In the genomic region with DNA sequence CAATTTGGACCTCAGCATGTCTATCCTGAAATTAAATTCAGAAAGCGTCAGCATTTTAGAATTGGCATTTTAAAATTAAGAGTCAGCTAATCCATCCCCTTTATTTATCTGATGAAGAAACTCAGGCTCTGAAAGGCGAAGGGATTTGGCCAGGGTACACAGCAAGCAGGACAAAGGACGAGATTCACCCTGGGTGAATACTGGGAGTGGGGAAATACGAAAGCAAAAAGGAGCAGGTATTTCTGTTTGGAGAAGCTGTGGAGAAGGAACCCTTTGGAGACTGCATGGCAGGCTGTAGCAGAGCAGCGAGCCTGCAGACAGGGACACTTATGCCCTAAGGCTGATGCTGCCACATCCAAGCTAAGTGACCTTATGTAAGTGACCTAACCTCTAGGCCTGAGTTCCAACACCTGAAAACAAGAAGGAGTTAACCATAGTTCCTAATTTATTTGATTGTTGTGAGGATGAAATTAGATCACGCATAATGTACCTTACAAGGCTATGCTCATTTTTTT, we compare ENCODE assay signal across 12 cellular contexts.
DNase-seq lines count a peak whose midpoint lies in the region; ATAC-seq, FAIRE-seq and TF ChIP-seq lines count a peak whose summit lies in the region.
"Had no signal": no experiment of that assay in that cellular context is flagged by ENCODE, and none has a peak within 500 bp of the region (broad histone marks: within the 10 kb centered on the region; RNA-seq: fewer than 3 reads in every experiment).

No MANE protein-coding gene starts in this region.

- 80% methylated on average over 6 of the region's 6 CpGs for WGBS in smooth muscle cell (ENCODE audit: low lambda C conversion rate)

- H3K9me3 ChIP-seq in endothelial cell of umbilical vein (replicated peaks; ENCODE audit: control insufficient read depth, insufficient read depth, low read length): no peaks in the 10 kb centered on the region
- no peaks in the 10 kb centered on the region for H3K9me3 ChIP-seq in smooth muscle cell (replicated peaks; ENCODE audit: low read depth)
- H3K9me3 ChIP-seq: thyroid gland had no signal

- H2AFZ ChIP-seq in endothelial cell of umbilical vein (ENCODE audit: low read depth, low read length) (peak overlapping the region; percentile 52), smooth muscle cell (ENCODE audit: low read depth) (peak overlapping the region; percentile 69)

- H3K4me1 ChIP-seq in endothelial cell of umbilical vein (ENCODE audit: control insufficient read depth, extremely low read depth, insufficient read depth, low read length) (peaks cover 40% of the 10 kb centered on the region), smooth muscle cell (ENCODE audit: low read depth) (peaks cover 3% of the 10 kb centered on the region)

- no peak for FAIRE-seq in endothelial cell of umbilical vein (lab: Jason Lieb, UNC)
- FAIRE-seq: A204.1 had no signal

- no peak for TF ChIP-seq CTCF in endothelial cell of umbilical vein (IDR thresholded peaks at IDR 0.05; ENCODE audit: extremely low read depth in 1 of 2, insufficient read depth in 1 of 2, low read depth in 1 of 2, low read length in 2 of 2)
- TF ChIP-seq CTCF in smooth muscle cell (IDR thresholded peaks at IDR 0.05; ENCODE audit: borderline replicate concordance, insufficient read depth, poor library complexity, severe bottlenecking): no peak

- H3F3A ChIP-seq in smooth muscle cell (ENCODE audit: low read depth): no peaks in the 10 kb centered on the region

- H3K4me2 ChIP-seq in endothelial cell of umbilical vein (ENCODE audit: insufficient read depth, low read length): peak overlapping the region; percentile 60
- peak overlapping the region; percentile 73 for H3K4me2 ChIP-seq in smooth muscle cell

- no peaks in the 10 kb centered on the region for H3K79me2 ChIP-seq in endothelial cell of umbilical vein (ENCODE audit: control insufficient read depth, insufficient read depth, low read length)
- no peaks in the 10 kb centered on the region for H3K79me2 ChIP-seq in smooth muscle cell (ENCODE audit: low read depth)

- DNase-seq in NCI-H146 (lab: John Stamatoyannopoulos, UW): peak; percentile 5
- no peak for DNase-seq in NCI-H146 treated with DMSO at 0.1 percent for 48 hours (lab: John Stamatoyannopoulos, UW; ENCODE audit: unreplicated experiment)
- peak; percentile 83 for DNase-seq in NCI-H2029 treated with DMSO at 0.1 percent for 48 hours (lab: John Stamatoyannopoulos, UW)
- no peak for DNase-seq in endothelial cell of umbilical vein (ENCODE audit: low read depth, low spot score)
- DNase-seq in smooth muscle cell (lab: John Stamatoyannopoulos, UW; ENCODE audit: unreplicated experiment): no peak
- no peak for DNase-seq in NCI-H2196 (lab: John Stamatoyannopoulos, UW; ENCODE audit: unreplicated experiment)
- DNase-seq: DMS79 treated with DMSO at 0.1 percent for 48 hours had no signal

- H4K20me1 ChIP-seq in endothelial cell of umbilical vein (replicated peaks; ENCODE audit: control insufficient read depth, extremely low read depth, insufficient read depth, low read length): no peaks in the 10 kb centered on the region
- H4K20me1 ChIP-seq in smooth muscle cell (ENCODE audit: low read depth): no peaks in the 10 kb centered on the region

- dilution Hi-C loops in endothelial cell of umbilical vein (cut with MboI; ENCODE audit: extremely low pct_ligation_motif_present, low sequenced_read_pairs): no loop called here

- H3K27ac ChIP-seq in endothelial cell of umbilical vein (ENCODE audit: insufficient read depth, low read depth, low read length): peak overlapping the region; percentile 74
- H3K27ac ChIP-seq in smooth muscle cell (ENCODE audit: low read depth): no peak overlapping the region
- H3K27ac ChIP-seq: thyroid gland had no signal

- peak overlapping the region; percentile 16 for H3K9ac ChIP-seq in endothelial cell of umbilical vein (replicated peaks; ENCODE audit: extremely low read depth, insufficient read depth, low read length)
- H3K9ac ChIP-seq in smooth muscle cell (ENCODE audit: low read depth): no peak overlapping the region

- intact Hi-C loops in endothelial cell of umbilical vein (cut with micrococcal nuclease): loop anchor here (1.0 to 10.0 kb wide), 18 partner anchors 124 to 1571 kb away; no protein-coding TSS in a partner anchor

- no TSS peak for BruUV-seq in endothelial cell of umbilical vein (replicated peaks; lab: Mats Ljungman, UMichigan)

- H3K27me3 ChIP-seq in endothelial cell of umbilical vein (ENCODE audit: control insufficient read depth in 2 of 2, insufficient read depth in 2 of 2, low read length in 2 of 2): no peaks in the 10 kb centered on the region
- no peaks in the 10 kb centered on the region for H3K27me3 ChIP-seq in smooth muscle cell (ENCODE audit: low read depth)
- H3K27me3 ChIP-seq: thyroid gland had no signal

- no peaks in the 10 kb centered on the region for H3K9me1 ChIP-seq in endothelial cell of umbilical vein (replicated peaks; ENCODE audit: control insufficient read depth, extremely low read depth, insufficient read depth, low read length)

- CTCF ChIA-PET in endothelial cell of umbilical vein (lab: Charles Lee): interaction anchor here (0.6 to 3.5 kb wide), 74 partner anchors 8 to 1573 kb away, joined by 3 to 149 read pairs (median 5); no protein-coding TSS in a partner anchor

- H3K36me3 ChIP-seq in endothelial cell of umbilical vein (ENCODE audit: control insufficient read depth in 2 of 2, extremely low read depth in 1 of 2, insufficient read depth in 2 of 2, low read length in 2 of 2): no peaks in the 10 kb centered on the region
- no peaks in the 10 kb centered on the region for H3K36me3 ChIP-seq in smooth muscle cell (ENCODE audit: low read depth)
- H3K36me3 ChIP-seq: thyroid gland had no signal

- TF ChIP-seq POLR2A in endothelial cell of umbilical vein (IDR thresholded peaks at IDR 0.05; ENCODE audit: low read depth, low read length): no peak

- H3K4me3 ChIP-seq in endothelial cell of umbilical vein (replicated peaks in 1 of 3; ENCODE audit: insufficient read depth in 1 of 3, low read depth in 1 of 3, low read length in 3 of 3): no peak overlapping the region
- H3K4me3 ChIP-seq in smooth muscle cell: no peak overlapping the region
- H3K4me3 ChIP-seq: K562, thyroid gland had no signal

- POLR2A ChIA-PET in endothelial cell of umbilical vein (lab: Charles Lee): interaction anchor here (1.0 kb wide), 1 partner anchor 484 kb away, joined by 3 read pairs; no protein-coding TSS in a partner anchor

- ATAC-seq in HG03439 (IDR thresholded peaks at IDR 0.05; ENCODE audit: unreplicated experiment) (no peak), GM21526 (IDR thresholded peaks at IDR 0.05; ENCODE audit: low FRiP score, unreplicated experiment) (no peak)

TF ChIP-seq in endothelial cell of umbilical vein, 7 proteins besides CTCF, POLR2A, EP300 and RAD21:
- TF ChIP-seq GATA2 (IDR thresholded peaks at IDR 0.05; ENCODE audit: insufficient read depth, insufficient read length, low read depth, low read length): no peak
- no peak for TF ChIP-seq EZH2 (IDR thresholded peaks at IDR 0.05; ENCODE audit: borderline replicate concordance, low read depth, low read length, severe bottlenecking)
- no peak for TF ChIP-seq JUN (IDR thresholded peaks at IDR 0.05; ENCODE audit: borderline replicate concordance, insufficient read depth, insufficient read length, low read depth)
- no peak for TF ChIP-seq FOS (IDR thresholded peaks at IDR 0.05; ENCODE audit: borderline replicate concordance, insufficient read depth, low read length)
TF ChIP-seq in endothelial cell of umbilical vein: peak in this region for 0.

Comparison
In these comparisons a context has a peak if more than half of its experiments do, and no peak if none do; other contexts are left out.
1. DNase-seq: peak in NCI-H146 (single experiment) and NCI-H2029 treated with DMSO at 0.1 percent for 48 hours (single experiment); none in NCI-H146 treated with DMSO at 0.1 percent for 48 hours (single experiment), endothelial cell of umbilical vein (single experiment), smooth muscle cell (single experiment) and NCI-H2196 (single experiment).